In the genomic region with DNA sequence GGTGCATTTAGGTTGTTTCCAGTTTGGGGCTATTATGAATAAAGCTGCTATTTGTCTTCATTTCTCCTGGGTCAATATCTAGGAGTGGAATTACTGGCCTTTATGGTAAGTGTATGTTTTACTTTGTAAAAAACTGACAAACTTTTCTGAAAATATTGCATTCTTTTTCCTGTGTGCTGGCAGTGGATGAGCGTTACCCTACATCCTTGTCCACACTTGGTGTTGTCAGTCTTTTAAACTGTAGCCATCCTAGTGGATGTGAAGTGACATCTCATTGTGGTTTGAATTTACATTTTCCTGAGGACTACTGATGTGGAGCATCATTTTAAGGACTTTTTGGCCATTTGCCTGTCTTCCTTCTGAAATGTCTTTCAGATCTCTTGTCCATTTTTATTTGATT, we compare ENCODE assay signal across 8 cellular contexts. TPM values are rescaled to one million over a fixed set of nuclear protein-coding genes. Genes with fewer than 3 reads are reported as not detected.
"Had no signal": no experiment of that assay in that cellular context is flagged by ENCODE, and none has a peak within 500 bp of the region (broad histone marks: within the 10 kb centered on the region; RNA-seq: fewer than 3 reads in every experiment).

No MANE protein-coding gene starts in this region.

- H3K4me3 ChIP-seq: K562 had no signal

- H3K27ac ChIP-seq: HL-60, KMS-11 had no signal

- ATAC-seq: K562 had no signal

- H3K9ac ChIP-seq: KMS-11 had no signal

- FAIRE-seq: HTR-8/SVneo, K562 had no signal

- DNase-seq: IMR-90, KBM-7, KG1 had no signal

- H3K4me2 ChIP-seq: KMS-11 had no signal

RNA-seq across cellular contexts. Expression of a gene that starts 35.9 kb away (rescaled TPM):
- total RNA-seq: HT-29, IMR-90 had no signal
- polyA plus RNA-seq: IMR-90 had no signal
